ENCODE assay signal across 1 cellular context in genomic region chr1:222792744-222793143, GRCh38.
A peak's percentile ranks its signal among the peaks of the same experiment; 100 is the strongest.
TF ChIP-seq lines count a peak whose summit lies in the region.

No MANE protein-coding gene starts in this region.

TF ChIP-seq in IMR-90, 13 proteins besides CTCF, POLR2A, EP300 and RAD21:
- TF ChIP-seq CHD1 (IDR thresholded peaks at IDR 0.05; ENCODE audit: low read depth, low read length) = no peak
- TF ChIP-seq SMC3 (IDR thresholded peaks at IDR 0.05; ENCODE audit: low read depth, low read length) = peak; percentile 93
- TF ChIP-seq FOS (IDR thresholded peaks at IDR 0.05; ENCODE audit: low read depth, low read length) = no peak
- no peak for TF ChIP-seq MAZ (IDR thresholded peaks at IDR 0.05; ENCODE audit: borderline replicate concordance, low read depth, low read length)
TF ChIP-seq in IMR-90: peak in this region for 1.
